Comparison of ENCODE assay signal across 1 cellular context in the genomic region with DNA sequence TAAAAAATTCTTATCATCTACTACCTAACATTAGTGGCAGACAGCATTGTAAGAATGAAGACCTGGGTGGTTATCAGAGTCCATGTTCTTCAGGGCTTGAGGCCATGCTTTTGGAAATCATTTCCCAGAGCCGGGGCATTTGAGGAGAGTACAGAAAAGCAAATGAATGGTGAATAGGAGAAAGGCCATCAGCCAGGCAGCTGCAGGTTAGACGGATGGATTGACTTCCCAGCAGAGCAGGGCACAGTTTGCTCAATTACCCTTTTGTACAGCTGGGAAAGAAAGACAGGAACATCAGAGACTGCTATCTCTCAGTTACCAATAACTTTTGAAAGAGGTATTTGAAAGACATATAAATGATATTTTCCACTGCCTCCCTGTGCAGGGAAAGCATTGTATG.
A peak's percentile ranks its signal among the peaks of the same experiment; 100 is the strongest.
TF ChIP-seq lines count a peak whose summit lies in the region.

No MANE protein-coding gene starts in this region.

TF ChIP-seq in HepG2, 621 proteins besides CTCF, POLR2A, EP300 and RAD21 (continued from another document):
- TF ChIP-seq THRA (CRISPR knock-in tag; IDR thresholded peaks at IDR 0.05; ENCODE audit: borderline replicate concordance) (peak; percentile 72; the same call in 1 of the 2 replicates), FOXP4 (CRISPR knock-in tag; IDR thresholded peaks at IDR 0.05) (0 out of 2 replicates have a peak, but pooled peaks have one; percentile 11), ZMYM4 (CRISPR knock-in tag; IDR thresholded peaks at IDR 0.05) (peak; percentile 42; the same call in 1 of the 2 replicates), ZNF644 (CRISPR knock-in tag; IDR thresholded peaks at IDR 0.05; ENCODE audit: low read depth) (peak; percentile 19; the same call in 1 of the 2 replicates), ZMYM3 (CRISPR knock-in tag; IDR thresholded peaks at IDR 0.05) (peak; percentile 93), MIXL1 (CRISPR knock-in tag; IDR thresholded peaks at IDR 0.05) (peak; percentile 53; the same call in 1 of the 2 replicates), ISL2 (CRISPR knock-in tag; IDR thresholded peaks at IDR 0.05) (0 out of 2 replicates have a peak, but pooled peaks have one; percentile 21), HNF4A (CRISPR knock-in tag; IDR thresholded peaks at IDR 0.05) (peak; percentile 50), CEBPG (CRISPR knock-in tag; IDR thresholded peaks at IDR 0.05) (peak; percentile 50; the same call in 1 of the 2 replicates), SOX5 (CRISPR knock-in tag; IDR thresholded peaks at IDR 0.05; ENCODE audit: borderline replicate concordance) (0 out of 2 replicates have a peak, but pooled peaks have one; percentile 16), WIZ (CRISPR knock-in tag; IDR thresholded peaks at IDR 0.05) (no peak), ZNF331 (CRISPR knock-in tag; IDR thresholded peaks at IDR 0.05) (0 out of 2 replicates have a peak, but pooled peaks have one; percentile 20), AKAP8 (CRISPR knock-in tag; IDR thresholded peaks at IDR 0.05) (no peak), ZFP91 (CRISPR knock-in tag; IDR thresholded peaks at IDR 0.05; ENCODE audit: borderline replicate concordance) (no peak), SMYD3 (CRISPR knock-in tag; IDR thresholded peaks at IDR 0.05) (no peak), ATF5 (CRISPR knock-in tag; IDR thresholded peaks at IDR 0.05; ENCODE audit: low read depth) (no peak), BCL6 (CRISPR knock-in tag; IDR thresholded peaks at IDR 0.05) (0 out of 2 replicates have a peak, but pooled peaks have one; percentile 13), GATAD2A (CRISPR knock-in tag; IDR thresholded peaks at IDR 0.05) (0 out of 2 replicates have a peak, but pooled peaks have one; percentile 19), SALL1 (CRISPR knock-in tag; IDR thresholded peaks at IDR 0.05) (peak; percentile 69), SOX13 (IDR thresholded peaks at IDR 0.05) (no peak), SOX13 (CRISPR knock-in tag; conservative IDR thresholded peaks at IDR 0.05 in 1 of 2, IDR thresholded peaks at IDR 0.05 in 1 of 2) (0 out of 4 replicates have a peak, but pooled peaks of 1 of the 2 experiments have one; percentile 15), ARNT (IDR thresholded peaks at IDR 0.05) (no peak), FOXC1 (CRISPR knock-in tag; IDR thresholded peaks at IDR 0.05; ENCODE audit: borderline replicate concordance) (no peak), HDAC2 (CRISPR knock-in tag; IDR thresholded peaks at IDR 0.05) (peak; percentile 22; the same call in 1 of the 2 replicates), JARID2 (CRISPR knock-in tag; IDR thresholded peaks at IDR 0.05; ENCODE audit: insufficient replicate concordance) (no peak)
- TF ChIP-seq, protein P1, sequence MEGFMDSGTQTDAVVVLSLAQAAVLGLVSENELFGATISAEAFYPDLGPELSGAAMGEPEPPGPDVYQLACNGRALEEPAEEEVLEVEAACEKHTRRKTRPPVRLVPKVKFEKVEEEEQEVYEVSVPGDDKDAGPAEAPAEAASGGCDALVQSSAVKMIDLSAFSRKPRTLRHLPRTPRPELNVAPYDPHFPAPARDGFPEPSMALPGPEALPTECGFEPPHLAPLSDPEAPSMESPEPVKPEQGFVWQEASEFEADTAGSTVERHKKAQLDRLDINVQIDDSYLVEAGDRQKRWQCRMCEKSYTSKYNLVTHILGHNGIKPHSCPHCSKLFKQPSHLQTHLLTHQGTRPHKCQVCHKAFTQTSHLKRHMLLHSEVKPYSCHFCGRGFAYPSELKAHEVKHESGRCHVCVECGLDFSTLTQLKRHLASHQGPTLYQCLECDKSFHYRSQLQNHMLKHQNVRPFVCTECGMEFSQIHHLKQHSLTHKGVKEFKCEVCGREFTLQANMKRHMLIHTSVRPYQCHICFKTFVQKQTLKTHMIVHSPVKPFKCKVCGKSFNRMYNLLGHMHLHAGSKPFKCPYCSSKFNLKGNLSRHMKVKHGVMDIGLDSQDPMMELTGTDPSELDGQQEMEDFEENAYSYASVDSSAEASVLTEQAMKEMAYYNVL (CRISPR knock-in tag; IDR thresholded peaks at IDR 0.05; ENCODE audit: borderline replicate concordance): peak; percentile 65; the same call in 1 of the 2 replicates
- TF ChIP-seq, protein P2, sequence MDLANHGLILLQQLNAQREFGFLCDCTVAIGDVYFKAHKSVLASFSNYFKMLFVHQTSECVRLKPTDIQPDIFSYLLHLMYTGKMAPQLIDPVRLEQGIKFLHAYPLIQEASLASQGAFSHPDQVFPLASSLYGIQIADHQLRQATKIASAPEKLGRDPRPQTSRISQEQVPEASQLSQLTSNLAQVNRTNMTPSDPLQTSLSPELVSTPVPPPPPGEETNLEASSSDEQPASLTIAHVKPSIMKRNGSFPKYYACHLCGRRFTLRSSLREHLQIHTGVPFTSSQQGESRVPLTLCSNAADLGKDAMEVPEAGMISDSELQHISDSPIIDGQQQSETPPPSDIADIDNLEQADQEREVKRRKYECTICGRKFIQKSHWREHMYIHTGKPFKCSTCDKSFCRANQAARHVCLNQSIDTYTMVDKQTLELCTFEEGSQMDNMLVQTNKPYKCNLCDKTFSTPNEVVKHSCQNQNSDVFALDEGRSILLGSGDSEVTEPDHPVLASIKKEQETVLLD (CRISPR knock-in tag; IDR thresholded peaks at IDR 0.05; ENCODE audit: low read depth): no peak
- TF ChIP-seq, protein P3, sequence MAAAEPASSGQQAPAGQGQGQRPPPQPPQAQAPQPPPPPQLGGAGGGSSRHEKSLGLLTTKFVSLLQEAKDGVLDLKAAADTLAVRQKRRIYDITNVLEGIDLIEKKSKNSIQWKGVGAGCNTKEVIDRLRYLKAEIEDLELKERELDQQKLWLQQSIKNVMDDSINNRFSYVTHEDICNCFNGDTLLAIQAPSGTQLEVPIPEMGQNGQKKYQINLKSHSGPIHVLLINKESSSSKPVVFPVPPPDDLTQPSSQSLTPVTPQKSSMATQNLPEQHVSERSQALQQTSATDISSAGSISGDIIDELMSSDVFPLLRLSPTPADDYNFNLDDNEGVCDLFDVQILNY (CRISPR knock-in tag; conservative IDR thresholded peaks at IDR 0.05): no peak
